9 cellular contexts compared by ENCODE assay signal in genomic region chr12:122054842-122055544, GRCh38. TPM values are rescaled to one million over a fixed set of nuclear protein-coding genes. Genes with fewer than 3 reads are reported as not detected.
DNase-seq lines count a peak whose midpoint lies in the region; ATAC-seq and TF ChIP-seq lines count a peak whose summit lies in the region.
"Had no signal": no experiment of that assay in that cellular context is flagged by ENCODE, and none has a peak within 500 bp of the region (broad histone marks: within the 10 kb centered on the region; RNA-seq: fewer than 3 reads in every experiment).

No MANE protein-coding gene starts in this region.

- TF ChIP-seq POLR2A in breast epithelium (IDR thresholded peaks at IDR 0.05), result no peak

- H3K36me3 Mint-ChIP-seq in CD8-positive, alpha-beta T cell, result peaks cover 23% of the 10 kb centered on the region

- no peak overlapping the region for H3K23ac ChIP-seq in mesenchymal stem cell (ENCODE audit: low read length in 2 of 2)

- intact Hi-C loops in sciatic nerve (cut with DNase I), result no loop called here
- intact Hi-C loops in CD8-positive, alpha-beta T cell (cut with DNase I, micrococcal nuclease), result loop anchor here (1.0 to 5.0 kb wide), 4 partner anchors 23 to 212 kb away; partner anchors contain the start of genes MLXIP (in 1 of the 2) and VPS33A (in 1 of the 2)
- intact Hi-C loops in breast epithelium (cut with DNase I; ENCODE audit: low total_unique reads), result no loop called here

- H3K9ac ChIP-seq in GM23248, result no peak overlapping the region
- peak overlapping the region; percentile 33 for H3K9ac ChIP-seq in mesenchymal stem cell (ENCODE audit: low read length)
- H3K9ac ChIP-seq in skeletal muscle tissue (ENCODE audit: low read depth in 1 of 3, low read length in 3 of 3), result peak overlapping the region in 2 of 3 donors; percentile 10 to 57

- H3K27ac ChIP-seq in GM23248, result no peak overlapping the region
- H3K27ac ChIP-seq in angular gyrus (ENCODE audit: low read depth, low read length), result peak overlapping the region; percentile 54
- no peak overlapping the region for H3K27ac ChIP-seq in mesenchymal stem cell (ENCODE audit: low read length, poor library complexity, severe bottlenecking)
- peak overlapping the region; percentile 23 for H3K27ac ChIP-seq in skeletal muscle tissue (ENCODE audit: low read depth, low read length)
- H3K27ac ChIP-seq in CD8-positive, alpha-beta T cell (ENCODE audit: low read depth, low read length), result no peak overlapping the region
- no peak overlapping the region for H3K27ac ChIP-seq in breast epithelium

- no peaks in the 10 kb centered on the region for H3K36me3 ChIP-seq in GM23248 (ENCODE audit: low read depth)
- H3K36me3 ChIP-seq in mesenchymal stem cell (ENCODE audit: control insufficient read depth in 1 of 2, insufficient read depth in 2 of 2, low read depth in 1 of 2, low read length in 2 of 2), result peaks cover 6 to 63% of the 10 kb centered on the region in 2 experiments
- H3K36me3 ChIP-seq in skeletal muscle tissue (ENCODE audit: control insufficient read depth in 3 of 3, insufficient read depth in 3 of 3, low read length in 3 of 3), result peaks cover 18 to 22% (median 22%) of the 10 kb centered on the region in 3 donors
- no peaks in the 10 kb centered on the region for H3K36me3 ChIP-seq in CD8-positive, alpha-beta T cell (ENCODE audit: insufficient read depth, low read length)
- no peaks in the 10 kb centered on the region for H3K36me3 ChIP-seq in breast epithelium

- H3K27ac Mint-ChIP-seq in CD8-positive, alpha-beta T cell, result no peak overlapping the region
- H3K27ac Mint-ChIP-seq: CD4-positive, alpha-beta T cell had no signal

- H3K14ac ChIP-seq in mesenchymal stem cell (ENCODE audit: low read length in 2 of 2), result no peak overlapping the region

- no peaks in the 10 kb centered on the region for H3F3A ChIP-seq in GM23248 (ENCODE audit: insufficient read depth)

- H3K4me1 ChIP-seq in GM23248 (ENCODE audit: insufficient read depth) (no peaks in the 10 kb centered on the region), mesenchymal stem cell (ENCODE audit: control insufficient read depth, insufficient read depth, low read depth, low read length) (peaks cover 18% of the 10 kb centered on the region), skeletal muscle tissue (ENCODE audit: control insufficient read depth in 3 of 3, insufficient read depth in 3 of 3, low read length in 3 of 3) (peaks cover 24 to 45% (median 36%) of the 10 kb centered on the region in 3 donors), breast epithelium (no peaks in the 10 kb centered on the region)
- peaks cover 4% of the 10 kb centered on the region for H3K4me1 ChIP-seq in CD8-positive, alpha-beta T cell (ENCODE audit: insufficient read depth, low read length)

- in situ Hi-C loops in GM23248 (cut with MboI), result no loop called here

- H4K8ac ChIP-seq in mesenchymal stem cell (ENCODE audit: low read length), result no peak overlapping the region

- no peaks in the 10 kb centered on the region for H3K9me2 ChIP-seq in GM23248 (ENCODE audit: insufficient read depth)

- H3K79me1 ChIP-seq in mesenchymal stem cell (replicated peaks; ENCODE audit: low read length, poor library complexity, severe bottlenecking), result peaks cover 6% of the 10 kb centered on the region

- DNase-seq in GM23248 (no peak), mesenchymal stem cell (no peak), sciatic nerve (ENCODE audit: low spot score) (no peak), breast epithelium (ENCODE audit: low spot score in 2 of 2) (no peak), SIG-M5 (lab: John Stamatoyannopoulos, UW) (no peak)
- DNase-seq in CD8-positive, alpha-beta T cell, result no peak

- H3K18ac ChIP-seq in mesenchymal stem cell (ENCODE audit: low read depth in 1 of 2, low read length in 2 of 2), result no peak overlapping the region

- H4K20me1 ChIP-seq in GM23248 (ENCODE audit: insufficient read depth), result no peaks in the 10 kb centered on the region

- H3K9me3 ChIP-seq in GM23248 (ENCODE audit: low read depth) (no peaks in the 10 kb centered on the region), mesenchymal stem cell (ENCODE audit: control insufficient read depth, low read length) (no peaks in the 10 kb centered on the region), skeletal muscle tissue (ENCODE audit: control insufficient read depth in 3 of 3, low read length in 3 of 3) (no peaks in the 10 kb centered on the region), breast epithelium (no peaks in the 10 kb centered on the region)
- H3K9me3 ChIP-seq in CD8-positive, alpha-beta T cell (ENCODE audit: low read length), result no peaks in the 10 kb centered on the region

- POLR2A ChIA-PET in CD8-positive, alpha-beta T cell (lab: Charles Lee), result interaction anchor here (0.6 to 1.7 kb wide), 3 partner anchors 23 to 68 kb away, joined by 3 to 10 read pairs (median 3); partner anchors contain the start of gene MLXIP

- CTCF ChIA-PET in CD8-positive, alpha-beta T cell (lab: Charles Lee), result interaction anchor here (0.5 to 7.6 kb wide), 38 partner anchors 8 to 308 kb away, joined by 3 to 239 read pairs (median 4); partner anchors contain the start of gene MLXIP

- H3K27me3 Mint-ChIP-seq in CD8-positive, alpha-beta T cell (ENCODE audit: low read depth), result no peaks in the 10 kb centered on the region
- H3K27me3 Mint-ChIP-seq: CD4-positive, alpha-beta T cell had no signal

- no peaks in the 10 kb centered on the region for H3K27me3 ChIP-seq in GM23248 (replicated peaks; ENCODE audit: insufficient read depth)
- H3K27me3 ChIP-seq in mesenchymal stem cell (ENCODE audit: control insufficient read depth in 1 of 2, insufficient read depth in 1 of 2, low read length in 2 of 2), result no peaks in the 10 kb centered on the region
- no peaks in the 10 kb centered on the region for H3K27me3 ChIP-seq in skeletal muscle tissue (ENCODE audit: control insufficient read depth in 3 of 3, insufficient read depth in 3 of 3, low read length in 3 of 3)
- H3K27me3 ChIP-seq in CD8-positive, alpha-beta T cell (ENCODE audit: insufficient read depth, low read length), result no peaks in the 10 kb centered on the region
- no peaks in the 10 kb centered on the region for H3K27me3 ChIP-seq in breast epithelium

- H3K4me1 Mint-ChIP-seq in CD8-positive, alpha-beta T cell (ENCODE audit: low read depth), result peaks cover 7% of the 10 kb centered on the region

- H2AK5ac ChIP-seq in mesenchymal stem cell (ENCODE audit: low read length, severe bottlenecking), result peak overlapping the region; percentile 27

- WGBS in GM23248 (ENCODE audit: low coverage in 1 of 2, low lambda C conversion rate in 2 of 2, missing lambda C conversion rate in 2 of 2), 2 experiments, result 91 to 92% methylated on average over 27 of the region's 27 CpGs
- WGBS in mesenchymal stem cell, result 94% methylated on average over 27 of the region's 27 CpGs

- H2AFZ ChIP-seq in GM23248 (peak overlapping the region; percentile 94; the same call in 1 of the 2 replicates), mesenchymal stem cell (ENCODE audit: low read depth, low read length) (no peak overlapping the region)

- H3K4me3 Mint-ChIP-seq in CD8-positive, alpha-beta T cell, result no peak overlapping the region
- H3K4me3 Mint-ChIP-seq: CD4-positive, alpha-beta T cell had no signal

- no peak overlapping the region for H2BK5ac ChIP-seq in mesenchymal stem cell (ENCODE audit: low read depth, low read length, poor library complexity, severe bottlenecking)

- no peaks in the 10 kb centered on the region for H3K79me2 ChIP-seq in GM23248 (ENCODE audit: insufficient read depth)

- ATAC-seq in sciatic nerve, result no peak
- ATAC-seq in CD8-positive, alpha-beta T cell, result no peak

- H3K4me2 ChIP-seq in GM23248 (ENCODE audit: unreplicated experiment), result no peak overlapping the region
- H3K4me2 ChIP-seq in mesenchymal stem cell (ENCODE audit: low read length, poor library complexity, severe bottlenecking), result no peak overlapping the region

- TF ChIP-seq CTCF in CD8-positive, alpha-beta T cell (IDR thresholded peaks at IDR 0.05), result no peak
- no peak for TF ChIP-seq CTCF in breast epithelium (IDR thresholded peaks at IDR 0.05)

- H3K4me3 ChIP-seq in GM23248 (no peak overlapping the region), mesenchymal stem cell (ENCODE audit: insufficient read depth in 1 of 2, low read depth in 1 of 2, low read length in 2 of 2) (no peak overlapping the region), skeletal muscle tissue (ENCODE audit: low read length in 3 of 3) (no peak overlapping the region), breast epithelium (no peak overlapping the region)
- H3K4me3 ChIP-seq in CD8-positive, alpha-beta T cell (ENCODE audit: low read depth, low read length), result no peak overlapping the region

- H2BK12ac ChIP-seq in mesenchymal stem cell (ENCODE audit: low read length in 2 of 2), result no peak overlapping the region

- no peak overlapping the region for H2BK120ac ChIP-seq in mesenchymal stem cell (ENCODE audit: low read depth, low read length)

- H3K9me3 Mint-ChIP-seq in CD8-positive, alpha-beta T cell, result no peaks in the 10 kb centered on the region
- H3K9me3 Mint-ChIP-seq: CD4-positive, alpha-beta T cell had no signal

- no peak overlapping the region for H3K4ac ChIP-seq in mesenchymal stem cell (ENCODE audit: low read depth in 1 of 2, low read length in 2 of 2)

- no peak overlapping the region for H4K91ac ChIP-seq in mesenchymal stem cell (ENCODE audit: low read length)

- H2BK15ac ChIP-seq in mesenchymal stem cell (ENCODE audit: low read depth, poor library complexity, severe bottlenecking), result no peak overlapping the region

RNA-seq across cellular contexts. Expression of gene MLXIP, which starts 23.6 kb away (rescaled TPM):
- total RNA-seq in GM23248 (2014; rRNA removed; shearing (Covaris generic)), result 6.4 and 7.1 TPM in 2 replicates
- 7.4 and 7.5 TPM in 2 replicates for polyA plus RNA-seq in GM23248 (2016; fragmentation: Nextera tagmentation; extraction: Ambion mirVana)
- 61.2 TPM for polyA plus RNA-seq in mesenchymal stem cell (2013, experiment 1 of 2)
- 58.9 TPM for polyA plus RNA-seq in mesenchymal stem cell (2013, experiment 2 of 2)
- total RNA-seq in skeletal muscle tissue (10.4 TPM), sciatic nerve (44.2 TPM), breast epithelium (10 to 100 TPM; 21.1 to 31.1 (median 28.2) TPM)
- total RNA-seq in CD8-positive, alpha-beta T cell, result 100 to 1,000 TPM; 117 to 132 TPM

RNA-seq across cellular contexts. Expression of gene BCL7A, which starts 33.3 kb away (rescaled TPM):
- 3.4 and 4.2 TPM in 2 replicates for total RNA-seq in GM23248 (2014; rRNA removed; shearing (Covaris generic))
- polyA plus RNA-seq in GM23248 (2016; fragmentation: Nextera tagmentation; extraction: Ambion mirVana), result 2.7 and 3.0 TPM in 2 replicates
- polyA plus RNA-seq in mesenchymal stem cell (2013, experiment 1 of 2), result 6.3 TPM
- 5.9 TPM for polyA plus RNA-seq in mesenchymal stem cell (2013, experiment 2 of 2)
- total RNA-seq in skeletal muscle tissue, result 9.4 TPM
- 5.8 TPM for total RNA-seq in sciatic nerve
- total RNA-seq in CD8-positive, alpha-beta T cell, result 1 to 10 TPM; 6.8 to 7.8 TPM
- 10 to 100 TPM in 1 of 3 donors, 1 to 10 TPM in 2; 6.2 to 13.5 (median 8.8) TPM for total RNA-seq in breast epithelium

Comparison
In these comparisons a context has a peak if more than half of its experiments do, and no peak if none do; other contexts are left out.
1. H3K27ac ChIP-seq: peak in angular gyrus (single experiment) and skeletal muscle tissue (single experiment); none in GM23248 (single experiment), mesenchymal stem cell (single experiment), CD8-positive, alpha-beta T cell (single experiment) and breast epithelium (0 of 2).
2. intact Hi-C loops: an anchor here in CD8-positive, alpha-beta T cell (1.0 to 5.0 kb wide); none called in sciatic nerve and breast epithelium.